Comparison of ENCODE assay signal across 20 cellular contexts in genomic region chr13:98599502-98600328, GRCh38. TPM values are rescaled to one million over a fixed set of nuclear protein-coding genes. Genes with fewer than 3 reads are reported as not detected.
DNase-seq lines count a peak whose midpoint lies in the region; ATAC-seq, FAIRE-seq and TF ChIP-seq lines count a peak whose summit lies in the region.
"Had no signal": no experiment of that assay in that cellular context is flagged by ENCODE, and none has a peak within 500 bp of the region (broad histone marks: within the 10 kb centered on the region; RNA-seq: fewer than 3 reads in every experiment).

No MANE protein-coding gene starts in this region.

- TF ChIP-seq CTCF in GM23338 (conservative IDR thresholded peaks at IDR 0.05; ENCODE audit: low read depth in 2 of 2) (no peak), body of pancreas (IDR thresholded peaks at IDR 0.05) (no peak)

- H3K36me3 Mint-ChIP-seq in GM23338 (ENCODE audit: low read depth): no peaks in the 10 kb centered on the region

- H3K9me2 ChIP-seq in GM23338 (ENCODE audit: insufficient read depth): no peaks in the 10 kb centered on the region

- H3K4me3 Mint-ChIP-seq in GM23338: no peak overlapping the region

- peaks cover 5% of the 10 kb centered on the region for H3K4me1 Mint-ChIP-seq in GM23338

- H3K27me3 ChIP-seq in GM23338 (ENCODE audit: insufficient read depth) (no peaks in the 10 kb centered on the region), body of pancreas (no peaks in the 10 kb centered on the region)
- H3K27me3 ChIP-seq: BLaER1, stomach, transverse colon had no signal

- peak; percentile 70 for DNase-seq in GM23338 (ENCODE audit: low spot score)
- no peak for DNase-seq in body of pancreas
- no peak for DNase-seq in left lobe of liver (ENCODE audit: low spot score)
- peak; percentile 7 for DNase-seq in urothelium cell line (ENCODE audit: low spot score)
- DNase-seq in head of caudate nucleus: no peak
- DNase-seq in activated CD4-positive, alpha-beta T cell treated with anti-CD3 and anti-CD28 coated beads, Interleukin-2, amount 50 U/mL, for 1 hour: no peak
- DNase-seq: activated CD8-positive, alpha-beta memory T cell treated with anti-CD3 and anti-CD28 coated beads, Interleukin-2, amount 50 U/mL, for 4 hours; activated gamma-delta T cell; amniotic stem cell; foreskin melanocyte; KBM-7; NCI-H1694 treated with DMSO at 0.1 percent for 48 hours; NCI-H748 treated with DMSO at 0.1 percent for 48 hours; stimulated activated CD4-positive, alpha-beta T cell treated with anti-CD3 and anti-CD28 coated beads, Interleukin-4, amount 100 ng/mL, for 4 hours; stomach; transverse colon had no signal

- FAIRE-seq in urothelium cell line (lab: Jason Lieb, UNC): no peak
- FAIRE-seq: GM18507 had no signal

- H3K4me2 ChIP-seq in GM23338: no peak overlapping the region
- H3K4me2 ChIP-seq: BLaER1 had no signal

- WGBS in body of pancreas, 2 donors: 46 to 48% methylated on average over 2 of the region's 2 CpGs

- peaks cover 5% of the 10 kb centered on the region; the same call in 1 of the 2 replicates for H3K4me1 ChIP-seq in GM23338 (ENCODE audit: insufficient read depth)
- H3K4me1 ChIP-seq in body of pancreas: peaks cover 18% of the 10 kb centered on the region
- H3K4me1 ChIP-seq: BLaER1, transverse colon had no signal

- H3K27ac Mint-ChIP-seq in GM23338: no peak overlapping the region

- peak; percentile 89 for ATAC-seq in GM23338
- peak; percentile 89 for ATAC-seq in body of pancreas
- ATAC-seq in left lobe of liver: peak; percentile 75
- no peak for ATAC-seq in HG02642 (IDR thresholded peaks at IDR 0.05; ENCODE audit: poor library complexity, unreplicated experiment)

- intact Hi-C loops in body of pancreas (cut with DNase I): no loop called here
- intact Hi-C loops in head of caudate nucleus (cut with DNase I): no loop called here

- TF ChIP-seq POLR2A in body of pancreas (IDR thresholded peaks at IDR 0.05): no peak

- no peaks in the 10 kb centered on the region for H4K20me1 ChIP-seq in GM23338 (replicated peaks; ENCODE audit: insufficient read depth)
- H4K20me1 ChIP-seq: BLaER1 had no signal

- H3K27me3 Mint-ChIP-seq in GM23338 (ENCODE audit: insufficient read depth, low read depth, poor library complexity): peaks cover 4% of the 10 kb centered on the region

- no peaks in the 10 kb centered on the region for H3K36me3 ChIP-seq in GM23338 (ENCODE audit: insufficient read depth)
- H3K36me3 ChIP-seq in body of pancreas (replicated peaks in 1 of 2; ENCODE audit: insufficient read depth in 1 of 2, low read depth in 2 of 2): no peaks in the 10 kb centered on the region
- H3K36me3 ChIP-seq: BLaER1, stomach, transverse colon had no signal

- H3F3A ChIP-seq in GM23338 (replicated peaks; ENCODE audit: low read depth): no peaks in the 10 kb centered on the region

- no peaks in the 10 kb centered on the region for H3K9me3 ChIP-seq in body of pancreas
- H3K9me3 ChIP-seq: BLaER1, stomach, transverse colon had no signal

- H3K27ac ChIP-seq in GM23338 (ENCODE audit: low read depth): no peak overlapping the region
- peak overlapping the region in 2 of 4 donors; percentile 11 to 27 for H3K27ac ChIP-seq in body of pancreas
- H3K27ac ChIP-seq: BLaER1, epithelial cell of prostate, stomach, transverse colon had no signal

- H3K9me3 Mint-ChIP-seq in GM23338: no peaks in the 10 kb centered on the region

- no peaks in the 10 kb centered on the region for H3K79me2 ChIP-seq in GM23338 (replicated peaks; ENCODE audit: insufficient read depth)

- H3K4me3 ChIP-seq in GM23338: no peak overlapping the region
- H3K4me3 ChIP-seq in body of pancreas: no peak overlapping the region
- H3K4me3 ChIP-seq: BLaER1, stomach, transverse colon had no signal

- H2AFZ ChIP-seq in GM23338: no peak overlapping the region

TF ChIP-seq in GM23338, 12 proteins besides CTCF, POLR2A, EP300 and RAD21 (continues in another document):
- no peak for TF ChIP-seq REST (IDR thresholded peaks at IDR 0.05; ENCODE audit: unreplicated experiment)
- no peak for TF ChIP-seq ZNF462 (CRISPR knock-in tag; IDR thresholded peaks at IDR 0.05)
- TF ChIP-seq JUNB (IDR thresholded peaks at IDR 0.05; ENCODE audit: unreplicated experiment): no peak
- TF ChIP-seq ZNF331 (CRISPR knock-in tag; IDR thresholded peaks at IDR 0.05; ENCODE audit: low read depth): no peak
- TF ChIP-seq EZH2 (IDR thresholded peaks at IDR 0.05; ENCODE audit: low read depth, unreplicated experiment): no peak

RNA-seq across cellular contexts. Expression of gene STK24, which starts 22.8 kb away (rescaled TPM):
- total RNA-seq in GM23338 (2014; rRNA removed; shearing (Covaris generic)): 144 and 157 TPM in 2 replicates
- 56.5 and 60.3 TPM in 2 replicates for polyA plus RNA-seq in GM23338 (2016; fragmentation: Nextera tagmentation; extraction: Ambion mirVana)
- total RNA-seq in body of pancreas (10 to 100 TPM; 35.0 to 56.7 TPM), left lobe of liver (17.0 TPM)

Comparison
In these comparisons a context has a peak if more than half of its experiments do, and no peak if none do; other contexts are left out.
1. DNase-seq: peak in GM23338 (single experiment) and urothelium cell line (single experiment); none in body of pancreas (0 of 4), left lobe of liver (single experiment), head of caudate nucleus (0 of 42) and activated CD4-positive, alpha-beta T cell treated with anti-CD3 and anti-CD28 coated beads, Interleukin-2, amount 50 U/mL, for 1 hour (single experiment).